Comparison of ENCODE assay signal across 21 cellular contexts in genomic region chr18:37320320-37320719, GRCh38.
"Had no signal": no experiment of that assay in that cellular context is flagged by ENCODE, and none has a peak within 500 bp of the region (broad histone marks: within the 10 kb centered on the region; RNA-seq: fewer than 3 reads in every experiment).

No MANE protein-coding gene starts in this region.

- H3K9ac ChIP-seq: KMS-11 had no signal

- ATAC-seq: HepG2, Panc1, PC-3, SK-N-SH treated with all-trans-retinoic acid at 6 μM for 48 hours had no signal

- DNase-seq: IMR-90, Kasumi-1, MV-4-11, NCI-H1048, NCI-H1105 treated with DMSO at 0.1 percent for 48 hours, NCI-H1417 treated with DMSO at 0.1 percent for 48 hours, NCI-H146, NCI-H1694 treated with DMSO at 0.1 percent for 48 hours, NCI-H1930, NCI-H2081, NCI-H2227 treated with DMSO at 0.1 percent for 48 hours, NCI-H524, NCI-H526 treated with DMSO at 0.1 percent for 48 hours, NCI-H774, PC-3, SHP77 had no signal

- H3K27ac ChIP-seq: KMS-11, RWPE1 had no signal
